ENCODE assay signal across 8 cellular contexts in the genomic region with DNA sequence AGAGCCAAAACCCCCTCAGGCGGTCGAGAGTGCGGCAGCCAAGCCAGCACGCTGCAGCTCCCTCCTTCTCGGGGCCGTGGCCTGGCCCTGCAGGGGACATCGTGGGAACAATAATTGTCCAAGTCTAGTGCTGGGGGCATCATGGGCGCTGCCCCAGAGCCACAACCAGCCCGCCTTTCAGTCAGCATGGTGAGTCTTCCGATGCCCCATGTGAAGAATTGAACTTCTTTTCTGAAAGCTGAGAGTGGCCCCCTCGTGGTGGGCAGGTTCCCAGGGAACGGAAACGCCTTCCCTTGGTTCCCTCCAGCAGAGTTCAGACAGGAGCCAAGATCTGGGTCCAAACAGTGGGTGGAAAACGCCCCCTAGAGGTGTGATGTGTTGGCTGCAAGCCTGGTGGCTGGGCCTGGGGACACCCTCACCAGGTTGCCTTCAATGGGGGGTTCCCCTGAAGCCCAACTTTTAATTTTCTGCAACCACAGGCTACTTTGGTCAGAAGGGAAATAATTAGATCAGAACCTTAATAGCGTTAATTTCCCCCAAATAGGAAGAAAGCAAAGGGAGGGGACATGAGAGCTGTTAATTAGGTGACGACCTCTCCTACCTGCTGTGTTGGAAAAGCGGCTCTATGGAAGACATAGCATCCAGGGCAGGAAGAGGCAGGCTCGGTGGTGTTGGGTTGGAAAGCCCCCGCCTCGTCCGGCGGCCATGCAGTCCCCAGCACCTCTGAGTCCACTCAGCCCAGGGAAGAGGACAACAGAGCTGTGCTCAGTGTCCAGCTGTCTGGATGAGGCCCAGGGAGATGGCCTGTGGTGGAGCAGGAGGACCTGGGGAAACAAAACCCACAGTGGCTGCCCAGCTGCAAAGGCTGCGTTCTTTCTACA. TPM values are rescaled to one million over a fixed set of nuclear protein-coding genes. Genes with fewer than 3 reads are reported as not detected.
A peak's percentile ranks its signal among the peaks of the same experiment; 100 is the strongest.
DNase-seq lines count a peak whose midpoint lies in the region; ATAC-seq and TF ChIP-seq lines count a peak whose summit lies in the region.

No MANE protein-coding gene starts in this region.

- DNase-seq in GM10266 (ENCODE audit: extremely low spot score) (peak; percentile 84), NCI-H1417 treated with DMSO at 0.1 percent for 48 hours (lab: John Stamatoyannopoulos, UW) (peak; percentile 67), SKM-1 (lab: John Stamatoyannopoulos, UW; ENCODE audit: unreplicated experiment) (peak; percentile 93), head of caudate nucleus (peak; percentile 85 to 97 (median 92)), progenitor cell of endocrine pancreas (ENCODE audit: low spot score, unreplicated experiment) (peak; percentile 76), aorta (peak; percentile 82 to 88)

- 32 to 37% methylated on average over 23 of the region's 23 CpGs for WGBS in aorta, 2 donors

- peaks cover 32% of the 10 kb centered on the region for H3K4me1 Mint-ChIP-seq in activated naive CD8-positive, alpha-beta T cell (ENCODE audit: low read depth)
- H3K4me1 Mint-ChIP-seq in progenitor cell of endocrine pancreas (ENCODE audit: low read depth) = no peaks in the 10 kb centered on the region

- no peak overlapping the region for H3K27ac ChIP-seq in aorta (ENCODE audit: low read depth in 1 of 2, low read length in 2 of 2)

- H3K4me3 Mint-ChIP-seq in activated naive CD8-positive, alpha-beta T cell = peak overlapping the region; percentile 30
- H3K4me3 Mint-ChIP-seq in progenitor cell of endocrine pancreas (ENCODE audit: low read depth) = peak overlapping the region; percentile 54

- H3K4me1 ChIP-seq in aorta (ENCODE audit: control insufficient read depth in 1 of 2, insufficient read depth in 2 of 2, low read length in 2 of 2) = no peaks in the 10 kb centered on the region

- peak; percentile 85 for TF ChIP-seq CTCF in GM10266 (IDR thresholded peaks at IDR 0.05; ENCODE audit: control insufficient read depth, insufficient read depth, low read depth, missing control alignments)
- peak; percentile 94 for TF ChIP-seq CTCF in progenitor cell of endocrine pancreas (IDR thresholded peaks at IDR 0.05; ENCODE audit: unreplicated experiment)

- peak overlapping the region; percentile 22 for H3K27ac Mint-ChIP-seq in activated naive CD8-positive, alpha-beta T cell
- H3K27ac Mint-ChIP-seq in progenitor cell of endocrine pancreas = no peak overlapping the region

- no peak for ATAC-seq in aorta (ENCODE audit: low FRiP score)
- no peak for ATAC-seq in HG03571 (IDR thresholded peaks at IDR 0.05; ENCODE audit: unreplicated experiment)

- H3K9me3 Mint-ChIP-seq in activated naive CD8-positive, alpha-beta T cell (ENCODE audit: low read depth) = no peaks in the 10 kb centered on the region
- no peaks in the 10 kb centered on the region for H3K9me3 Mint-ChIP-seq in progenitor cell of endocrine pancreas (ENCODE audit: low read depth)

- H3K36me3 ChIP-seq in aorta (ENCODE audit: control insufficient read depth in 1 of 2, insufficient read depth in 2 of 2, low read length in 1 of 2) = no peaks in the 10 kb centered on the region

- no peaks in the 10 kb centered on the region for H3K27me3 ChIP-seq in aorta (ENCODE audit: control insufficient read depth in 1 of 2, insufficient read depth in 2 of 2, low read length in 1 of 2)

- intact Hi-C loops in head of caudate nucleus (cut with DNase I) = loop anchor here (5.0 kb wide), 1 partner anchor 124 kb away; no protein-coding TSS in a partner anchor
- intact Hi-C loops in aorta (cut with DNase I) = loop anchor here (2.0 to 10.0 kb wide), 5 partner anchors 123 to 487 kb away; a partner anchor contains a TSS

- no peaks in the 10 kb centered on the region for H3K36me3 Mint-ChIP-seq in activated naive CD8-positive, alpha-beta T cell
- H3K36me3 Mint-ChIP-seq in progenitor cell of endocrine pancreas (ENCODE audit: insufficient read depth) = no peaks in the 10 kb centered on the region

- H3K4me3 ChIP-seq in aorta (ENCODE audit: low read length in 2 of 2) = no peak overlapping the region

- H3K9me3 ChIP-seq in aorta (ENCODE audit: control insufficient read depth, low read length) = no peaks in the 10 kb centered on the region

- no peaks in the 10 kb centered on the region for H3K27me3 Mint-ChIP-seq in activated naive CD8-positive, alpha-beta T cell
- H3K27me3 Mint-ChIP-seq in progenitor cell of endocrine pancreas = peaks cover 30% of the 10 kb centered on the region

RNA-seq across cellular contexts. Expression of a gene that starts 4.7 kb away (rescaled TPM):
- 12.4 and 13.8 TPM in 2 replicates for total RNA-seq in progenitor cell of endocrine pancreas
- total RNA-seq in aorta = 1 to 10 TPM; 7.5 to 7.6 TPM
- polyA plus RNA-seq in aorta = 1 to 10 TPM; 4.0 to 7.8 TPM

RNA-seq across cellular contexts. Expression of a gene that starts 13.1 kb away (rescaled TPM):
- 29.6 and 31.0 TPM in 2 replicates for total RNA-seq in progenitor cell of endocrine pancreas
- 10 to 100 TPM; 31.7 to 42.6 TPM for total RNA-seq in aorta
- 10 to 100 TPM; 18.5 to 58.8 TPM for polyA plus RNA-seq in aorta

RNA-seq across cellular contexts. Expression of a gene that starts 25.3 kb away (rescaled TPM):
- total RNA-seq in progenitor cell of endocrine pancreas (81.5 and 84.3 TPM in 2 replicates), aorta (1 to 10 TPM; 1.5 to 6.5 TPM)
- polyA plus RNA-seq in aorta = under 1 TPM; 0.13 to 0.77 TPM

Comparison
In these comparisons a context has a peak if more than half of its experiments do, and no peak if none do; other contexts are left out.
1. RNA of a gene that starts 25.3 kb away (total RNA-seq): 81.5 to 84.3 TPM in progenitor cell of endocrine pancreas; 1.5 to 6.5 TPM in aorta; every median in the first group is over 10 times any median in the second.
2. Peak in every context shown above with its lines, with median percentiles within 50 percentile points of each other: DNase-seq.